Comparison of ENCODE assay signal across 1 cellular context in the genomic region with DNA sequence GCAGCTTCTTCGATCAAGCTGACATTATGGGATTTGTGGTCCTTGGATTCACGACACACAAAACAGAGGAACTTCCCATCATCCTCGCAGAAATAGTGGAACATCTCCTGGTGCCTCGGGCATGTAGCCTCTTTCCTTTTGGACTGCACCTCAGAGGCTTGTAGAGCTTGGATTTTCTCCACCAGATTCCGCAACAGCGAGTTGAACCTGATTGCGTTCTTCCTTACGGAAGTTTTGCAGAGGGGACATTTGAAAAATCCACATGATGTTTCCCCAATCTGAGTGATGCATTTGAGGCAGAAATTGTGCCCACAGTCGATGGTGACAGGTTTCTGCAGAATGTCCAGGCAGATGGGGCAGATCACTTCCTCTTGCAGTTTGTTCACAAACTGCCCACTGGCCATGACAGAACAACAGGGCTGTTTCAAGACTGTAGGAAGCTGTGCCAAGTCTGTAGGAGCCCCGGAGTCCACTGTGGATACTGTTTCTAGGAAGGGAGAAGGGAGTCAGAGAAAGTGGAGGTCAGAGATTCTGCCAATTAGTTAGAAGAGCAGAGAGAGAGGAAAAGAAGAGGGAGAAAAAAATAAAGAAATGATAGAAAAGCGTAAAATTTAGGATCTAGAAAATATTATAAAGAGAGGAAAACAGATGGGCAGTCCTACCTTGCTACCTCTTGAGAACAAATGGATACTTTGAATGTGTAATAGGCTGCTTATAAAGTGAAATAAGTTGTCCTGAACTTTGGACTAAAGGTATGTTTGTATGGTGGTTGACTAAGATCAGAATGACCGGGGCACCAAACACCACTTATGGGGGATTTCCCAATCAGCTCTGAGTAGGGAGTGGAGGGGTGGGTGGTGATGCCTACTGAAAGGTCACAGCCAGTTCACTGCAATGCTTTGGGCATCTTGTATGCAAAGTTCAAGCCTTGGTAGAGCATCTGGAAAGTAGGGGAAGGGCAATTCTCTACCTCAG.
TF ChIP-seq lines count a peak whose summit lies in the region.

TSS of gene TRIM31 (minus strand) at position 689 of the 975 bp plus-strand sequence. CDS start at position 404, 285 bp downstream.

TF ChIP-seq in HepG2, 621 proteins besides CTCF, POLR2A, EP300 and RAD21 (continues in another document):
- TF ChIP-seq ARID3A (IDR thresholded peaks at IDR 0.05; ENCODE audit: low read depth, low read length) (peak; percentile 62; the same call in 1 of the 2 replicates), XBP1 (CRISPR knock-in tag; IDR thresholded peaks at IDR 0.05) (no peak), CEBPG (CRISPR knock-in tag; IDR thresholded peaks at IDR 0.05) (peak; percentile 73), RXRA (CRISPR knock-in tag; IDR thresholded peaks at IDR 0.05) (peak; percentile 69; the same call in 1 of the 2 replicates), FOXA3 (CRISPR knock-in tag; IDR thresholded peaks at IDR 0.05) (peak; percentile 31; the same call in 1 of the 2 replicates), HNF4G (IDR thresholded peaks at IDR 0.05; ENCODE audit: borderline replicate concordance, low read depth, low read length) (peak; percentile 67; the same call in 1 of the 2 replicates), HNF4G (CRISPR knock-in tag; IDR thresholded peaks at IDR 0.05; ENCODE audit: borderline replicate concordance, low read depth) (no peak), ZNF343 (CRISPR knock-in tag; IDR thresholded peaks at IDR 0.05) (no peak), HNF4A (CRISPR knock-in tag; IDR thresholded peaks at IDR 0.05) (peak; percentile 79), HMG20A (CRISPR knock-in tag; IDR thresholded peaks at IDR 0.05; ENCODE audit: borderline replicate concordance) (peak; percentile 27; the same call in 1 of the 2 replicates), RARA (CRISPR knock-in tag; IDR thresholded peaks at IDR 0.05) (peak; percentile 90), RXRB (CRISPR knock-in tag; IDR thresholded peaks at IDR 0.05; ENCODE audit: borderline replicate concordance) (peak; percentile 36; the same call in 1 of the 2 replicates), THAP8 (CRISPR knock-in tag; IDR thresholded peaks at IDR 0.05; ENCODE audit: borderline replicate concordance) (no peak), CEBPB (IDR thresholded peaks at IDR 0.05; ENCODE audit: borderline replicate concordance, low read depth, low read length) (peak; percentile 81), HDAC1 (CRISPR knock-in tag; IDR thresholded peaks at IDR 0.05) (peak; percentile 24; the same call in 1 of the 2 replicates), DPF2 (CRISPR knock-in tag; IDR thresholded peaks at IDR 0.05; ENCODE audit: borderline replicate concordance, low read depth) (no peak), PCBP2 (optimal IDR thresholded peaks at IDR 0.05; ENCODE audit: low read depth, low read length, poor library complexity, severe bottlenecking) (no peak), FOXA1 (IDR thresholded peaks at IDR 0.05) (no peak), FOXA1 (CRISPR knock-in tag; IDR thresholded peaks at IDR 0.05) (no peak), REXO4 (CRISPR knock-in tag; IDR thresholded peaks at IDR 0.05; ENCODE audit: borderline replicate concordance) (no peak), REL (CRISPR knock-in tag; conservative IDR thresholded peaks at IDR 0.05) (no peak), ASH2L (IDR thresholded peaks at IDR 0.05; ENCODE audit: insufficient read length, low read depth, low read length) (peak; percentile 56), SAP130 (CRISPR knock-in tag; IDR thresholded peaks at IDR 0.05; ENCODE audit: low read depth) (0 out of 2 replicates have a peak, but pooled peaks have one; percentile 21), ZNF589 (CRISPR knock-in tag; conservative IDR thresholded peaks at IDR 0.05) (no peak), ATF1 (CRISPR knock-in tag; IDR thresholded peaks at IDR 0.05) (0 out of 2 replicates have a peak, but pooled peaks have one; percentile 39), MIER3 (CRISPR knock-in tag; IDR thresholded peaks at IDR 0.05; ENCODE audit: borderline replicate concordance) (0 out of 2 replicates have a peak, but pooled peaks have one; percentile 6), ZNF256 (CRISPR knock-in tag; conservative IDR thresholded peaks at IDR 0.05) (no peak), SOX5 (CRISPR knock-in tag; IDR thresholded peaks at IDR 0.05; ENCODE audit: borderline replicate concordance) (no peak), SALL1 (CRISPR knock-in tag; IDR thresholded peaks at IDR 0.05) (0 out of 2 replicates have a peak, but pooled peaks have one; percentile 24), NR2C2 (CRISPR knock-in tag; IDR thresholded peaks at IDR 0.05; ENCODE audit: borderline replicate concordance) (peak; percentile 38; the same call in 1 of the 2 replicates)
- TF ChIP-seq, protein P1, sequence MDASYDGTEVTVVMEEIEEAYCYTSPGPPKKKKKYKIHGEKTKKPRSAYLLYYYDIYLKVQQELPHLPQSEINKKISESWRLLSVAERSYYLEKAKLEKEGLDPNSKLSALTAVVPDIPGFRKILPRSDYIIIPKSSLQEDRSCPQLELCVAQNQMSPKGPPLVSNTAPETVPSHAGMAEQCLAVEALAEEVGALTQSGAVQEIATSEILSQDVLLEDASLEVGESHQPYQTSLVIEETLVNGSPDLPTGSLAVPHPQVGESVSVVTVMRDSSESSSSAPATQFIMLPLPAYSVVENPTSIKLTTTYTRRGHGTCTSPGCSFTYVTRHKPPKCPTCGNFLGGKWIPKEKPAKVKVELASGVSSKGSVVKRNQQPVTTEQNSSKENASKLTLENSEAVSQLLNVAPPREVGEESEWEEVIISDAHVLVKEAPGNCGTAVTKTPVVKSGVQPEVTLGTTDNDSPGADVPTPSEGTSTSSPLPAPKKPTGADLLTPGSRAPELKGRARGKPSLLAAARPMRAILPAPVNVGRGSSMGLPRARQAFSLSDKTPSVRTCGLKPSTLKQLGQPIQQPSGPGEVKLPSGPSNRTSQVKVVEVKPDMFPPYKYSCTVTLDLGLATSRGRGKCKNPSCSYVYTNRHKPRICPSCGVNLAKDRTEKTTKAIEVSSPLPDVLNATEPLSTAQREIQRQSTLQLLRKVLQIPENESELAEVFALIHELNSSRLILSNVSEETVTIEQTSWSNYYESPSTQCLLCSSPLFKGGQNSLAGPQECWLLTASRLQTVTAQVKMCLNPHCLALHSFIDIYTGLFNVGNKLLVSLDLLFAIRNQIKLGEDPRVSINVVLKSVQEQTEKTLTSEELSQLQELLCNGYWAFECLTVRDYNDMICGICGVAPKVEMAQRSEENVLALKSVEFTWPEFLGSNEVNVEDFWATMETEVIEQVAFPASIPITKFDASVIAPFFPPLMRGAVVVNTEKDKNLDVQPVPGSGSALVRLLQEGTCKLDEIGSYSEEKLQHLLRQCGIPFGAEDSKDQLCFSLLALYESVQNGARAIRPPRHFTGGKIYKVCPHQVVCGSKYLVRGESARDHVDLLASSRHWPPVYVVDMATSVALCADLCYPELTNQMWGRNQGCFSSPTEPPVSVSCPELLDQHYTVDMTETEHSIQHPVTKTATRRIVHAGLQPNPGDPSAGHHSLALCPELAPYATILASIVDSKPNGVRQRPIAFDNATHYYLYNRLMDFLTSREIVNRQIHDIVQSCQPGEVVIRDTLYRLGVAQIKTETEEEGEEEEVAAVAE (CRISPR knock-in tag; IDR thresholded peaks at IDR 0.05; ENCODE audit: borderline replicate concordance): no peak
- TF ChIP-seq, protein P2, sequence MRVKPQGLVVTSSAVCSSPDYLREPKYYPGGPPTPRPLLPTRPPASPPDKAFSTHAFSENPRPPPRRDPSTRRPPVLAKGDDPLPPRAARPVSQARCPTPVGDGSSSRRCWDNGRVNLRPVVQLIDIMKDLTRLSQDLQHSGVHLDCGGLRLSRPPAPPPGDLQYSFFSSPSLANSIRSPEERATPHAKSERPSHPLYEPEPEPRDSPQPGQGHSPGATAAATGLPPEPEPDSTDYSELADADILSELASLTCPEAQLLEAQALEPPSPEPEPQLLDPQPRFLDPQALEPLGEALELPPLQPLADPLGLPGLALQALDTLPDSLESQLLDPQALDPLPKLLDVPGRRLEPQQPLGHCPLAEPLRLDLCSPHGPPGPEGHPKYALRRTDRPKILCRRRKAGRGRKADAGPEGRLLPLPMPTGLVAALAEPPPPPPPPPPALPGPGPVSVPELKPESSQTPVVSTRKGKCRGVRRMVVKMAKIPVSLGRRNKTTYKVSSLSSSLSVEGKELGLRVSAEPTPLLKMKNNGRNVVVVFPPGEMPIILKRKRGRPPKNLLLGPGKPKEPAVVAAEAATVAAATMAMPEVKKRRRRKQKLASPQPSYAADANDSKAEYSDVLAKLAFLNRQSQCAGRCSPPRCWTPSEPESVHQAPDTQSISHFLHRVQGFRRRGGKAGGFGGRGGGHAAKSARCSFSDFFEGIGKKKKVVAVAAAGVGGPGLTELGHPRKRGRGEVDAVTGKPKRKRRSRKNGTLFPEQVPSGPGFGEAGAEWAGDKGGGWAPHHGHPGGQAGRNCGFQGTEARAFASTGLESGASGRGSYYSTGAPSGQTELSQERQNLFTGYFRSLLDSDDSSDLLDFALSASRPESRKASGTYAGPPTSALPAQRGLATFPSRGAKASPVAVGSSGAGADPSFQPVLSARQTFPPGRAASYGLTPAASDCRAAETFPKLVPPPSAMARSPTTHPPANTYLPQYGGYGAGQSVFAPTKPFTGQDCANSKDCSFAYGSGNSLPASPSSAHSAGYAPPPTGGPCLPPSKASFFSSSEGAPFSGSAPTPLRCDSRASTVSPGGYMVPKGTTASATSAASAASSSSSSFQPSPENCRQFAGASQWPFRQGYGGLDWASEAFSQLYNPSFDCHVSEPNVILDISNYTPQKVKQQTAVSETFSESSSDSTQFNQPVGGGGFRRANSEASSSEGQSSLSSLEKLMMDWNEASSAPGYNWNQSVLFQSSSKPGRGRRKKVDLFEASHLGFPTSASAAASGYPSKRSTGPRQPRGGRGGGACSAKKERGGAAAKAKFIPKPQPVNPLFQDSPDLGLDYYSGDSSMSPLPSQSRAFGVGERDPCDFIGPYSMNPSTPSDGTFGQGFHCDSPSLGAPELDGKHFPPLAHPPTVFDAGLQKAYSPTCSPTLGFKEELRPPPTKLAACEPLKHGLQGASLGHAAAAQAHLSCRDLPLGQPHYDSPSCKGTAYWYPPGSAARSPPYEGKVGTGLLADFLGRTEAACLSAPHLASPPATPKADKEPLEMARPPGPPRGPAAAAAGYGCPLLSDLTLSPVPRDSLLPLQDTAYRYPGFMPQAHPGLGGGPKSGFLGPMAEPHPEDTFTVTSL (CRISPR knock-in tag; IDR thresholded peaks at IDR 0.05; ENCODE audit: borderline replicate concordance): peak; percentile 38; the same call in 1 of the 2 replicates
- TF ChIP-seq, protein P3, sequence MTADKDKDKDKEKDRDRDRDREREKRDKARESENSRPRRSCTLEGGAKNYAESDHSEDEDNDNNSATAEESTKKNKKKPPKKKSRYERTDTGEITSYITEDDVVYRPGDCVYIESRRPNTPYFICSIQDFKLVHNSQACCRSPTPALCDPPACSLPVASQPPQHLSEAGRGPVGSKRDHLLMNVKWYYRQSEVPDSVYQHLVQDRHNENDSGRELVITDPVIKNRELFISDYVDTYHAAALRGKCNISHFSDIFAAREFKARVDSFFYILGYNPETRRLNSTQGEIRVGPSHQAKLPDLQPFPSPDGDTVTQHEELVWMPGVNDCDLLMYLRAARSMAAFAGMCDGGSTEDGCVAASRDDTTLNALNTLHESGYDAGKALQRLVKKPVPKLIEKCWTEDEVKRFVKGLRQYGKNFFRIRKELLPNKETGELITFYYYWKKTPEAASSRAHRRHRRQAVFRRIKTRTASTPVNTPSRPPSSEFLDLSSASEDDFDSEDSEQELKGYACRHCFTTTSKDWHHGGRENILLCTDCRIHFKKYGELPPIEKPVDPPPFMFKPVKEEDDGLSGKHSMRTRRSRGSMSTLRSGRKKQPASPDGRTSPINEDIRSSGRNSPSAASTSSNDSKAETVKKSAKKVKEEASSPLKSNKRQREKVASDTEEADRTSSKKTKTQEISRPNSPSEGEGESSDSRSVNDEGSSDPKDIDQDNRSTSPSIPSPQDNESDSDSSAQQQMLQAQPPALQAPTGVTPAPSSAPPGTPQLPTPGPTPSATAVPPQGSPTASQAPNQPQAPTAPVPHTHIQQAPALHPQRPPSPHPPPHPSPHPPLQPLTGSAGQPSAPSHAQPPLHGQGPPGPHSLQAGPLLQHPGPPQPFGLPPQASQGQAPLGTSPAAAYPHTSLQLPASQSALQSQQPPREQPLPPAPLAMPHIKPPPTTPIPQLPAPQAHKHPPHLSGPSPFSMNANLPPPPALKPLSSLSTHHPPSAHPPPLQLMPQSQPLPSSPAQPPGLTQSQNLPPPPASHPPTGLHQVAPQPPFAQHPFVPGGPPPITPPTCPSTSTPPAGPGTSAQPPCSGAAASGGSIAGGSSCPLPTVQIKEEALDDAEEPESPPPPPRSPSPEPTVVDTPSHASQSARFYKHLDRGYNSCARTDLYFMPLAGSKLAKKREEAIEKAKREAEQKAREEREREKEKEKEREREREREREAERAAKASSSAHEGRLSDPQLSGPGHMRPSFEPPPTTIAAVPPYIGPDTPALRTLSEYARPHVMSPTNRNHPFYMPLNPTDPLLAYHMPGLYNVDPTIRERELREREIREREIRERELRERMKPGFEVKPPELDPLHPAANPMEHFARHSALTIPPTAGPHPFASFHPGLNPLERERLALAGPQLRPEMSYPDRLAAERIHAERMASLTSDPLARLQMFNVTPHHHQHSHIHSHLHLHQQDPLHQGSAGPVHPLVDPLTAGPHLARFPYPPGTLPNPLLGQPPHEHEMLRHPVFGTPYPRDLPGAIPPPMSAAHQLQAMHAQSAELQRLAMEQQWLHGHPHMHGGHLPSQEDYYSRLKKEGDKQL (CRISPR knock-in tag; IDR thresholded peaks at IDR 0.05; ENCODE audit: low read depth): no peak
